In the genomic region with DNA sequence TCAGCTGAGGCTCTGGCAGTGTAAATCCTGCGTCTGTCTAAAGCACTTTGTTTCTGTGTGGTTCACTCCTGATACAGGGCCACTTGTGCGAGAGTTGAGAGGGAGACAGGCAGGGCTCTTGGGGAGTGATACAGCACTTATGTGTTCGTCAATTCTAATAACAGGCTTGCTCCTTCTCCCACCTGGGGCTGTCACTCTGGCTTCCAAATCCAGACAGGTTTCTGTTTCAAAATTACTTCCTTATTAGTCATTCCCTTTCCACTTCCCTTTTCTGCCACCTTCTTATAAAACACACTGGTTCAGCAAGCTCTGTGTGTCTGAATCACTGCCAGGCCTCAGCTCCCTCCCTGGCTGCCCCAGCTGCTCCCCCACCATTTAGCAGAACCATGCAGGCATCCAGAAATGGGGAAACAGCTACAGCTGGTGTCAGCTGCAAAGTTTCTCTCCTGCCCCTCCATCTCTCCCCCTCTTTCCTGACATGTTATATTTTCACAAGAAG, we compare ENCODE assay signal across 1 cellular context.
TF ChIP-seq lines count a peak whose summit lies in the region.

No MANE protein-coding gene starts in this region.

TF ChIP-seq in SK-N-SH, 30 proteins besides CTCF, POLR2A, EP300 and RAD21 (continued from another document):
- TF ChIP-seq REST (IDR thresholded peaks at IDR 0.05; ENCODE audit: low read depth, low read length) (no peak), MXI1 (IDR thresholded peaks at IDR 0.05; ENCODE audit: low read depth, low read length) (0 out of 2 replicates have a peak, but pooled peaks have one; percentile 9), RFX5 (IDR thresholded peaks at IDR 0.05; ENCODE audit: low read length) (no peak), MEF2A (IDR thresholded peaks at IDR 0.05; ENCODE audit: borderline replicate concordance, low read depth) (no peak)
- TF ChIP-seq, protein P1, sequence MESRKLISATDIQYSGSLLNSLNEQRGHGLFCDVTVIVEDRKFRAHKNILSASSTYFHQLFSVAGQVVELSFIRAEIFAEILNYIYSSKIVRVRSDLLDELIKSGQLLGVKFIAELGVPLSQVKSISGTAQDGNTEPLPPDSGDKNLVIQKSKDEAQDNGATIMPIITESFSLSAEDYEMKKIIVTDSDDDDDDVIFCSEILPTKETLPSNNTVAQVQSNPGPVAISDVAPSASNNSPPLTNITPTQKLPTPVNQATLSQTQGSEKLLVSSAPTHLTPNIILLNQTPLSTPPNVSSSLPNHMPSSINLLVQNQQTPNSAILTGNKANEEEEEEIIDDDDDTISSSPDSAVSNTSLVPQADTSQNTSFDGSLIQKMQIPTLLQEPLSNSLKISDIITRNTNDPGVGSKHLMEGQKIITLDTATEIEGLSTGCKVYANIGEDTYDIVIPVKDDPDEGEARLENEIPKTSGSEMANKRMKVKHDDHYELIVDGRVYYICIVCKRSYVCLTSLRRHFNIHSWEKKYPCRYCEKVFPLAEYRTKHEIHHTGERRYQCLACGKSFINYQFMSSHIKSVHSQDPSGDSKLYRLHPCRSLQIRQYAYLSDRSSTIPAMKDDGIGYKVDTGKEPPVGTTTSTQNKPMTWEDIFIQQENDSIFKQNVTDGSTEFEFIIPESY (IDR thresholded peaks at IDR 0.05; ENCODE audit: borderline replicate concordance, low read depth), result no peak
